9 cellular contexts compared by ENCODE assay signal in genomic region chr12:105031061-105031807, GRCh38. TPM values are rescaled to one million over a fixed set of nuclear protein-coding genes. Genes with fewer than 3 reads are reported as not detected.
DNase-seq lines count a peak whose midpoint lies in the region; ATAC-seq, FAIRE-seq and TF ChIP-seq lines count a peak whose summit lies in the region.
"Had no signal": no experiment of that assay in that cellular context is flagged by ENCODE, and none has a peak within 500 bp of the region (broad histone marks: within the 10 kb centered on the region; RNA-seq: fewer than 3 reads in every experiment).

No MANE protein-coding gene starts in this region.

- ATAC-seq in HG03439 (IDR thresholded peaks at IDR 0.05; ENCODE audit: unreplicated experiment): peak; percentile 85
- peak; percentile 64 for ATAC-seq in activated CD8-positive, alpha-beta T cell treated with anti-CD3 and anti-CD28 coated beads for 36 hours
- ATAC-seq in HG02884 (IDR thresholded peaks at IDR 0.05; ENCODE audit: unreplicated experiment): no peak
- ATAC-seq: SK-N-SH treated with all-trans-retinoic acid at 6 μM for 48 hours had no signal

- peak; percentile 94 for FAIRE-seq in GM18507 (lab: Jason Lieb, UNC)

- peaks cover 2% of the 10 kb centered on the region for H3K9me3 Mint-ChIP-seq in activated CD8-positive, alpha-beta T cell treated with anti-CD3 and anti-CD28 coated beads for 36 hours

- H3K27ac Mint-ChIP-seq in activated CD8-positive, alpha-beta T cell treated with anti-CD3 and anti-CD28 coated beads for 36 hours: peak overlapping the region; percentile 81

- CTCF ChIA-PET in activated CD8-positive, alpha-beta T cell treated with anti-CD3 and anti-CD28 coated beads for 36 hours (lab: Charles Lee): interaction anchor here (1.0 to 1.6 kb wide), 3 partner anchors 15 to 72 kb away, joined by 3 to 4 read pairs (median 3); no protein-coding TSS in a partner anchor

- H3K4me3 Mint-ChIP-seq in activated CD8-positive, alpha-beta T cell treated with anti-CD3 and anti-CD28 coated beads for 36 hours: peak overlapping the region; percentile 14

- peaks cover 22% of the 10 kb centered on the region for H3K36me3 Mint-ChIP-seq in activated CD8-positive, alpha-beta T cell treated with anti-CD3 and anti-CD28 coated beads for 36 hours (ENCODE audit: low read depth)

- peaks cover 34% of the 10 kb centered on the region for H3K4me1 Mint-ChIP-seq in activated CD8-positive, alpha-beta T cell treated with anti-CD3 and anti-CD28 coated beads for 36 hours (ENCODE audit: low read depth)

- DNase-seq in GM18507 (ENCODE audit: extremely low spot score, insufficient read length, low read depth) (no peak), GM20000 (ENCODE audit: low spot score) (peak; percentile 10), amniotic stem cell (lab: John Stamatoyannopoulos, UW) (no peak), ureter (ENCODE audit: low spot score) (no peak), GF-D8 (lab: John Stamatoyannopoulos, UW) (no peak)
- DNase-seq in activated CD8-positive, alpha-beta T cell treated with anti-CD3 and anti-CD28 coated beads for 36 hours: no peak

- POLR2A ChIA-PET in activated CD8-positive, alpha-beta T cell treated with anti-CD3 and anti-CD28 coated beads for 36 hours (lab: Charles Lee): no interaction called here

- intact Hi-C loops in activated CD8-positive, alpha-beta T cell treated with anti-CD3 and anti-CD28 coated beads for 36 hours (cut with micrococcal nuclease): no loop called here

- H3K27me3 Mint-ChIP-seq in activated CD8-positive, alpha-beta T cell treated with anti-CD3 and anti-CD28 coated beads for 36 hours: no peaks in the 10 kb centered on the region

- TF ChIP-seq CTCF in GM20000 (IDR thresholded peaks at IDR 0.05; ENCODE audit: extremely low read depth, missing control alignments): no peak
- no peak for TF ChIP-seq CTCF in activated CD8-positive, alpha-beta T cell treated with anti-CD3 and anti-CD28 coated beads for 36 hours (IDR thresholded peaks at IDR 0.05)

RNA-seq across cellular contexts. Expression of gene NOPCHAP1, which starts 45.1 kb away (rescaled TPM):
- 10 to 100 TPM; 39.4 to 42.0 TPM for total RNA-seq in activated CD8-positive, alpha-beta T cell treated with anti-CD3 and anti-CD28 coated beads for 36 hours
- total RNA-seq in ureter: 15.4 TPM

RNA-seq across cellular contexts. Expression of gene ALDH1L2, which starts 53.0 kb away (rescaled TPM):
- total RNA-seq in activated CD8-positive, alpha-beta T cell treated with anti-CD3 and anti-CD28 coated beads for 36 hours: 1 to 10 TPM; 5.7 to 7.8 TPM
- total RNA-seq in ureter: 19.1 TPM
